In the genomic region with DNA sequence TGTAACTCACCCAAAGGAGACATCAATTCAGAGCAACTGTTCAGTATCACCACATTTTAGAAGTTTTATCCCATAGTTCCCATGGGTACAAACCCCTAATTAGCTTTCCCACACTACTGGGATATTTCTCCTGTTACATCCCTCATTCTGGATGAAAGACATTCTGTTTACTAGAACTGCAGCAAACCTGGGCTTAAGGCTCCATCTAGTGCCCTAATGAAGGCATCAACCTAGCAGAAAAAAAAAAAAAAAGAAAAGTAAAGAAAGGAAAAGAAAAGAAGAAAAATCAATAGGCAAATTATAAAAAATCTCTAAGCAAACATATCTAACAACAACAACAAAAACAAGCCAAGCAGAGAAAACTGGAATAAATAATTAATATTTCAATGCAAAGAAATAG, we compare ENCODE assay signal across 8 cellular contexts.
DNase-seq lines count a peak whose midpoint lies in the region; ATAC-seq and TF ChIP-seq lines count a peak whose summit lies in the region.

No MANE protein-coding gene starts in this region.

- peak; percentile 48 for TF ChIP-seq CTCF in epithelial cell of proximal tubule (conservative IDR thresholded peaks at IDR 0.05; ENCODE audit: low read depth, low read length)

- DNase-seq in NCI-H2171 treated with DMSO at 0.1 percent for 48 hours (lab: John Stamatoyannopoulos, UW) = peak; percentile 1
- no peak for DNase-seq in NCI-H2171 (lab: John Stamatoyannopoulos, UW)
- DNase-seq in NCI-H774 (lab: John Stamatoyannopoulos, UW) = peak; percentile 20
- DNase-seq in epithelial cell of proximal tubule (ENCODE audit: low read depth) = no peak
- peak; percentile 6 for DNase-seq in retina
- no peak for DNase-seq in cerebellar cortex (ENCODE audit: low spot score)
- DNase-seq in activated CD4-positive, alpha-beta memory T cell treated with anti-CD3 and anti-CD28 coated beads, Interleukin-2, amount 10 ng/mL, durations not matched to agents 7 days and 5 days = no peak
- DNase-seq in Right ventricle myocardium superior = no peak

- H3K4me3 Mint-ChIP-seq in activated CD4-positive, alpha-beta memory T cell treated with anti-CD3 and anti-CD28 coated beads, Interleukin-2, amount 10 ng/mL, durations not matched to agents 7 days and 5 days = no peak overlapping the region

- intact Hi-C loops in Right ventricle myocardium superior (cut with DNase I) = no loop called here

- H3K4me3 ChIP-seq in epithelial cell of proximal tubule (ENCODE audit: low read depth, low read length) = no peak overlapping the region

- CTCF ChIA-PET in activated CD4-positive, alpha-beta memory T cell treated with anti-CD3 and anti-CD28 coated beads, Interleukin-2, amount 10 ng/mL, durations not matched to agents 7 days and 5 days (lab: Charles Lee) = no interaction called here

- no peaks in the 10 kb centered on the region for H3K9me3 Mint-ChIP-seq in activated CD4-positive, alpha-beta memory T cell treated with anti-CD3 and anti-CD28 coated beads, Interleukin-2, amount 10 ng/mL, durations not matched to agents 7 days and 5 days

- POLR2A ChIA-PET in activated CD4-positive, alpha-beta memory T cell treated with anti-CD3 and anti-CD28 coated beads, Interleukin-2, amount 10 ng/mL, durations not matched to agents 7 days and 5 days (lab: Charles Lee) = no interaction called here

- H3K27ac Mint-ChIP-seq in activated CD4-positive, alpha-beta memory T cell treated with anti-CD3 and anti-CD28 coated beads, Interleukin-2, amount 10 ng/mL, durations not matched to agents 7 days and 5 days = no peak overlapping the region

- ATAC-seq in Right ventricle myocardium superior (ENCODE audit: poor library complexity) = no peak

- no peaks in the 10 kb centered on the region for H3K27me3 Mint-ChIP-seq in activated CD4-positive, alpha-beta memory T cell treated with anti-CD3 and anti-CD28 coated beads, Interleukin-2, amount 10 ng/mL, durations not matched to agents 7 days and 5 days

- H3K36me3 Mint-ChIP-seq in activated CD4-positive, alpha-beta memory T cell treated with anti-CD3 and anti-CD28 coated beads, Interleukin-2, amount 10 ng/mL, durations not matched to agents 7 days and 5 days (ENCODE audit: low read depth) = no peaks in the 10 kb centered on the region

- no peaks in the 10 kb centered on the region for H3K4me1 Mint-ChIP-seq in activated CD4-positive, alpha-beta memory T cell treated with anti-CD3 and anti-CD28 coated beads, Interleukin-2, amount 10 ng/mL, durations not matched to agents 7 days and 5 days

Comparison
In these comparisons a context has a peak if more than half of its experiments do, and no peak if none do; other contexts are left out.
1. DNase-seq: peak in NCI-H2171 treated with DMSO at 0.1 percent for 48 hours (single experiment), NCI-H774 (single experiment) and retina (single experiment); none in NCI-H2171 (single experiment), epithelial cell of proximal tubule (single experiment), cerebellar cortex (single experiment), activated CD4-positive, alpha-beta memory T cell treated with anti-CD3 and anti-CD28 coated beads, Interleukin-2, amount 10 ng/mL, durations not matched to agents 7 days and 5 days (single experiment) and Right ventricle myocardium superior (single experiment).